In genomic region chr2:174881678-174882077, GRCh38 we compare ENCODE assay signal across 21 cellular contexts.
A peak's percentile ranks its signal among the peaks of the same experiment; 100 is the strongest.
DNase-seq lines count a peak whose midpoint lies in the region; ATAC-seq and TF ChIP-seq lines count a peak whose summit lies in the region.
"Had no signal": no experiment of that assay in that cellular context is flagged by ENCODE, and none has a peak within 500 bp of the region (broad histone marks: within the 10 kb centered on the region; RNA-seq: fewer than 3 reads in every experiment).

No MANE protein-coding gene starts in this region.

- H3K79me2 ChIP-seq in hepatocyte (no peaks in the 10 kb centered on the region), osteoblast (ENCODE audit: insufficient read depth, low read length) (no peaks in the 10 kb centered on the region)

- ATAC-seq in HG03432 (IDR thresholded peaks at IDR 0.05; ENCODE audit: unreplicated experiment), result no peak

- H4K20me1 ChIP-seq in hepatocyte (ENCODE audit: insufficient read depth, poor library complexity, severe bottlenecking) (no peaks in the 10 kb centered on the region), osteoblast (ENCODE audit: insufficient read depth, low read length) (no peaks in the 10 kb centered on the region)

- H3K27ac ChIP-seq in HUES48 (ENCODE audit: low read depth, low read length) (peak overlapping the region; percentile 71), caudate nucleus (ENCODE audit: low read depth, low read length) (peak overlapping the region; percentile 44), hepatocyte (peak overlapping the region; percentile 6), osteoblast (ENCODE audit: low read depth, low read length) (no peak overlapping the region)
- H3K27ac ChIP-seq: C4-2B, HL-60, Peyer's patch had no signal

- H2AFZ ChIP-seq in hepatocyte, result no peak overlapping the region
- peak overlapping the region; percentile 1 for H2AFZ ChIP-seq in osteoblast (ENCODE audit: low read length)

- no peak for DNase-seq in caudate nucleus (lab: John Stamatoyannopoulos, UW)
- DNase-seq in hepatocyte (ENCODE audit: low spot score), result no peak
- no peak for DNase-seq in osteoblast (ENCODE audit: insufficient read length, low spot score, missing footprints)
- DNase-seq in ACHN, result no peak
- no peak for DNase-seq in RKO (ENCODE audit: low spot score)
- no peak for DNase-seq in SK-N-DZ (ENCODE audit: low spot score)
- DNase-seq: DMS 273 treated with DMSO at 0.1 percent for 48 hours, GF-D8, HCEC 1CT, KBM-7, NCI-H1436 treated with DMSO at 0.1 percent for 48 hours, NCI-H2081, NCI-H2227 treated with DMSO at 0.1 percent for 48 hours, NCI-H524 treated with DMSO at 0.1 percent for 48 hours, Peyer's patch, Right ventricle myocardium superior, SK-N-SH had no signal

- WGBS in hepatocyte (ENCODE audit: low lambda C conversion rate, missing lambda C conversion rate), result 48% methylated on average over 2 of the region's 2 CpGs

- peaks cover 37% of the 10 kb centered on the region for H3K4me1 ChIP-seq in HUES48 (ENCODE audit: control insufficient read depth, insufficient read depth, low read length)
- H3K4me1 ChIP-seq in hepatocyte (ENCODE audit: insufficient read depth), result no peaks in the 10 kb centered on the region
- H3K4me1 ChIP-seq in osteoblast (ENCODE audit: insufficient read depth, low read length), result no peaks in the 10 kb centered on the region
- H3K4me1 ChIP-seq: Peyer's patch had no signal

- no peak overlapping the region for H3K4me3 ChIP-seq in HUES48 (ENCODE audit: low read depth, low read length)
- H3K4me3 ChIP-seq in hepatocyte, result no peak overlapping the region
- H3K4me3 ChIP-seq in osteoblast (ENCODE audit: insufficient read depth, low read length), result no peak overlapping the region
- H3K4me3 ChIP-seq: Peyer's patch had no signal

- H3K4me2 ChIP-seq in hepatocyte (no peak overlapping the region), osteoblast (ENCODE audit: insufficient read depth, low read length) (no peak overlapping the region)
- H3K4me2 ChIP-seq: SK-N-SH had no signal

- H3K9me3 ChIP-seq in HUES48 (ENCODE audit: control insufficient read depth, insufficient read depth, low read length) (no peaks in the 10 kb centered on the region), hepatocyte (ENCODE audit: low read depth) (no peaks in the 10 kb centered on the region), osteoblast (ENCODE audit: low read depth, low read length) (no peaks in the 10 kb centered on the region)
- H3K9me3 ChIP-seq: Peyer's patch, SK-N-SH had no signal

- no peaks in the 10 kb centered on the region for H3K9me2 ChIP-seq in hepatocyte (replicated peaks; ENCODE audit: insufficient read depth)
- H3K9me2 ChIP-seq: SK-N-SH had no signal

- H3K36me3 ChIP-seq in HUES48 (ENCODE audit: control insufficient read depth, insufficient read depth, low read length), result no peaks in the 10 kb centered on the region
- no peaks in the 10 kb centered on the region for H3K36me3 ChIP-seq in hepatocyte (replicated peaks; ENCODE audit: insufficient read depth, low read depth)
- no peaks in the 10 kb centered on the region for H3K36me3 ChIP-seq in osteoblast (ENCODE audit: insufficient read depth, low read length)
- H3K36me3 ChIP-seq: Peyer's patch had no signal

- no peak overlapping the region for H3K9ac ChIP-seq in HUES48 (ENCODE audit: low read depth, low read length)
- H3K9ac ChIP-seq: SK-N-SH had no signal

- in situ Hi-C loops in ACHN (cut with HindIII; ENCODE audit: low pct_ligation_motif_present, low pct_unique_long_range_greater_than_20kb, low sequenced_read_pairs), result no loop called here

- TF ChIP-seq CTCF in hepatocyte (IDR thresholded peaks at IDR 0.05; ENCODE audit: poor library complexity), result no peak
- no peak for TF ChIP-seq CTCF in osteoblast (IDR thresholded peaks at IDR 0.05; ENCODE audit: extremely low read depth, low read depth, low read length)

- no peaks in the 10 kb centered on the region for H3K27me3 ChIP-seq in HUES48 (ENCODE audit: control insufficient read depth, insufficient read depth, low read length)
- H3K27me3 ChIP-seq in hepatocyte, result no peaks in the 10 kb centered on the region
- no peaks in the 10 kb centered on the region for H3K27me3 ChIP-seq in osteoblast (ENCODE audit: insufficient read depth, low read length)
- H3K27me3 ChIP-seq: Peyer's patch had no signal
